24 cellular contexts compared by ENCODE assay signal in genomic region chr15:68264282-68264681, GRCh38.
"Had no signal": no experiment of that assay in that cellular context is flagged by ENCODE, and none has a peak within 500 bp of the region (broad histone marks: within the 10 kb centered on the region; RNA-seq: fewer than 3 reads in every experiment).

No MANE protein-coding gene starts in this region.

- H3K4me3 Mint-ChIP-seq: activated B cell treated with CpG ODN at 0.5 μM for 24 hours; activated CD4-positive, alpha-beta T cell treated with anti-CD3 and anti-CD28 coated beads, Interleukin-2, amount 10 ng/mL, durations not matched to agents 24 days and 14 days; activated naive CD4-positive, alpha-beta T cell treated with anti-CD3 and anti-CD28 coated beads for 36 hours; activated naive CD8-positive, alpha-beta T cell; activated T-cell treated with anti-CD3 and anti-CD28 coated beads, Interleukin-2, amount 50 U/mL, for 4 hours; activated T-helper 17 cell treated with anti-CD3 and anti-CD28 coated beads, Interleukin-2, amount 50 U/mL, for 72 hours; brain; T-helper 17 cell had no signal

- H3K36me3 Mint-ChIP-seq: activated naive CD8-positive, alpha-beta T cell; brain had no signal

- H3K4me1 Mint-ChIP-seq: activated B cell treated with CpG ODN at 0.5 μM for 24 hours; activated CD4-positive, alpha-beta T cell treated with anti-CD3 and anti-CD28 coated beads, Interleukin-2, amount 10 ng/mL, durations not matched to agents 24 days and 14 days; activated T-helper 17 cell treated with anti-CD3 and anti-CD28 coated beads, Interleukin-2, amount 50 U/mL, for 72 hours; brain; T-helper 17 cell had no signal

- H3K9me3 Mint-ChIP-seq: activated B cell treated with CpG ODN at 0.5 μM for 24 hours; activated CD4-positive, alpha-beta T cell treated with anti-CD3 and anti-CD28 coated beads, Interleukin-2, amount 10 ng/mL, durations not matched to agents 24 days and 14 days; activated naive CD4-positive, alpha-beta T cell treated with anti-CD3 and anti-CD28 coated beads for 36 hours; activated T-cell treated with anti-CD3 and anti-CD28 coated beads, Interleukin-2, amount 50 U/mL, for 4 hours; activated T-helper 17 cell treated with anti-CD3 and anti-CD28 coated beads, Interleukin-2, amount 50 U/mL, for 72 hours had no signal

- H3K27ac Mint-ChIP-seq: activated B cell treated with CpG ODN at 0.5 μM for 24 hours; activated CD4-positive, alpha-beta T cell treated with anti-CD3 and anti-CD28 coated beads, Interleukin-2, amount 10 ng/mL, durations not matched to agents 24 days and 14 days; activated naive CD4-positive, alpha-beta T cell treated with anti-CD3 and anti-CD28 coated beads for 36 hours; activated naive CD8-positive, alpha-beta T cell; activated T-helper 17 cell treated with anti-CD3 and anti-CD28 coated beads, Interleukin-2, amount 50 U/mL, for 72 hours; brain; T-helper 17 cell had no signal

- FAIRE-seq: astrocyte had no signal

- ATAC-seq: activated T-cell treated with anti-CD3 and anti-CD28 coated beads, Interleukin-2, amount 50 U/mL, for 4 hours; activated T-helper 17 cell treated with anti-CD3 and anti-CD28 coated beads, Interleukin-2, amount 50 U/mL, for 72 hours; T-helper 17 cell had no signal

- DNase-seq: activated B cell treated with CpG ODN at 0.5 μM for 24 hours; activated CD4-positive, alpha-beta T cell treated with anti-CD3 and anti-CD28 coated beads for 1 hour; activated CD4-positive, alpha-beta T cell treated with anti-CD3 and anti-CD28 coated beads, Interleukin-2, amount 10 ng/mL, durations not matched to agents 24 days and 14 days; activated CD4-positive, alpha-beta T cell treated with anti-CD3 and anti-CD28 coated beads, Interleukin-2, amount 50 U/mL, for 48 hours; activated gamma-delta T cell; activated naive CD4-positive, alpha-beta T cell treated with anti-CD3 and anti-CD28 coated beads for 36 hours; activated T-cell treated with anti-CD3 and anti-CD28 coated beads, Interleukin-2, amount 50 U/mL, for 4 hours; amygdala; Kasumi-1; NCI-H1105 treated with DMSO at 0.1 percent for 48 hours; NCI-H1436 treated with DMSO at 0.1 percent for 48 hours; NCI-H187; NCI-H2081; NCI-H2227 treated with DMSO at 0.1 percent for 48 hours; NCI-H446 treated with DMSO at 0.1 percent for 48 hours; NCI-H524 treated with DMSO at 0.1 percent for 48 hours; NCI-H774; SIG-M5; T-helper 17 cell; T-helper 9 cell had no signal
